ENCODE assay signal across 23 cellular contexts in genomic region chr6:43445576-43445975, GRCh38. TPM values are rescaled to one million over a fixed set of nuclear protein-coding genes. Genes with fewer than 3 reads are reported as not detected.
"Had no signal": no experiment of that assay in that cellular context is flagged by ENCODE, and none has a peak within 500 bp of the region (broad histone marks: within the 10 kb centered on the region; RNA-seq: fewer than 3 reads in every experiment).

No MANE protein-coding gene starts in this region.

- H3K9me3 Mint-ChIP-seq: activated B cell treated with CpG ODN at 0.5 μM for 24 hours; activated CD8-positive, alpha-beta T cell treated with anti-CD3 and anti-CD28 coated beads for 36 hours; activated naive CD4-positive, alpha-beta T cell treated with anti-CD3 and anti-CD28 coated beads, Interleukin-2, amount 50 U/mL, for 24 hours; activated naive CD8-positive, alpha-beta T cell treated with anti-CD3 and anti-CD28 coated beads, Interleukin-2, amount 50 U/mL, for 24 hours; activated T-cell treated with anti-CD3 and anti-CD28 coated beads, Interleukin-2, amount 50 U/mL, for 72 hours; activated T-helper 2 cell treated with anti-CD3 and anti-CD28 coated beads, Interferon-gamma antibody, Interleukin-2, Interleukin-4, amounts not matched to agents 10 μg/mL and 5 μg/mL and 100 μg/mL, durations not matched to agents 14 hours and 24 hours and 36 hours; brain; central memory CD8-positive, alpha-beta T cell had no signal

- H3K4me1 Mint-ChIP-seq: activated B cell treated with CpG ODN at 0.5 μM for 24 hours; activated naive CD4-positive, alpha-beta T cell treated with anti-CD3 and anti-CD28 coated beads, Interleukin-2, amount 50 U/mL, for 24 hours; activated naive CD8-positive, alpha-beta T cell treated with anti-CD3 and anti-CD28 coated beads, Interleukin-2, amount 50 U/mL, for 24 hours; brain; central memory CD8-positive, alpha-beta T cell had no signal

- H3K27ac Mint-ChIP-seq: activated B cell treated with CpG ODN at 0.5 μM for 24 hours; activated CD8-positive, alpha-beta T cell treated with anti-CD3 and anti-CD28 coated beads for 36 hours; activated naive CD4-positive, alpha-beta T cell treated with anti-CD3 and anti-CD28 coated beads, Interleukin-2, amount 50 U/mL, for 24 hours; activated naive CD8-positive, alpha-beta T cell treated with anti-CD3 and anti-CD28 coated beads, Interleukin-2, amount 50 U/mL, for 24 hours; activated T-cell treated with anti-CD3 and anti-CD28 coated beads, Interleukin-2, amount 50 U/mL, for 72 hours; activated T-helper 2 cell treated with anti-CD3 and anti-CD28 coated beads, Interferon-gamma antibody, Interleukin-2, Interleukin-4, amounts not matched to agents 10 μg/mL and 5 μg/mL and 100 μg/mL, durations not matched to agents 14 hours and 24 hours and 36 hours; brain had no signal

- H3K27me3 Mint-ChIP-seq: activated B cell treated with CpG ODN at 0.5 μM for 24 hours; activated CD8-positive, alpha-beta T cell treated with anti-CD3 and anti-CD28 coated beads for 36 hours; activated naive CD4-positive, alpha-beta T cell treated with anti-CD3 and anti-CD28 coated beads, Interleukin-2, amount 50 U/mL, for 24 hours; activated naive CD8-positive, alpha-beta T cell treated with anti-CD3 and anti-CD28 coated beads, Interleukin-2, amount 50 U/mL, for 24 hours; brain; central memory CD8-positive, alpha-beta T cell had no signal

- H3K9me3 ChIP-seq: Peyer's patch had no signal

- H3K4me3 Mint-ChIP-seq: activated B cell treated with CpG ODN at 0.5 μM for 24 hours; activated CD8-positive, alpha-beta T cell treated with anti-CD3 and anti-CD28 coated beads for 36 hours; activated naive CD4-positive, alpha-beta T cell treated with anti-CD3 and anti-CD28 coated beads, Interleukin-2, amount 50 U/mL, for 24 hours; activated naive CD8-positive, alpha-beta T cell treated with anti-CD3 and anti-CD28 coated beads, Interleukin-2, amount 50 U/mL, for 24 hours; activated T-cell treated with anti-CD3 and anti-CD28 coated beads, Interleukin-2, amount 50 U/mL, for 72 hours; brain; central memory CD8-positive, alpha-beta T cell had no signal

- H3K27ac ChIP-seq: Peyer's patch had no signal

- H3K4me1 ChIP-seq: Peyer's patch had no signal

- H3K4me3 ChIP-seq: Peyer's patch had no signal

- ATAC-seq: activated CD8-positive, alpha-beta T cell treated with anti-CD3 and anti-CD28 coated beads for 36 hours; activated naive CD8-positive, alpha-beta T cell treated with anti-CD3 and anti-CD28 coated beads, Interleukin-2, amount 50 U/mL, for 24 hours; activated T-cell treated with anti-CD3 and anti-CD28 coated beads, Interleukin-2, amount 50 U/mL, for 72 hours had no signal

- DNase-seq: activated B cell treated with CpG ODN at 0.5 μM for 24 hours; activated CD4-positive, alpha-beta T cell treated with anti-CD3 and anti-CD28 coated beads for 1 hour; activated CD8-positive, alpha-beta memory T cell treated with anti-CD3 and anti-CD28 coated beads, Interleukin-2, amount 50 U/mL, for 4 hours; activated CD8-positive, alpha-beta T cell treated with anti-CD3 and anti-CD28 coated beads for 36 hours; activated naive CD8-positive, alpha-beta T cell treated with anti-CD3 and anti-CD28 coated beads, Interleukin-2, amount 50 U/mL, for 24 hours; activated T-cell treated with anti-CD3 and anti-CD28 coated beads, Interleukin-2, amount 50 U/mL, for 72 hours; amygdala; Kasumi-1; KBM-7; NCI-H1105 treated with DMSO at 0.1 percent for 48 hours; NCI-H1436 treated with DMSO at 0.1 percent for 48 hours; NCI-H187; NCI-H2081 treated with DMSO at 0.1 percent for 48 hours; NCI-H446; NCI-H524; Peyer's patch; SHP77 treated with DMSO at 0.1 percent for 48 hours; T-helper 2 cell; T1000 had no signal

- H3K27me3 ChIP-seq: Peyer's patch had no signal

RNA-seq across cellular contexts. Expression of gene DLK2, which starts 9.8 kb away (rescaled TPM):
- total RNA-seq: Peyer's patch had no signal
